20 cellular contexts compared by ENCODE assay signal in the genomic region with DNA sequence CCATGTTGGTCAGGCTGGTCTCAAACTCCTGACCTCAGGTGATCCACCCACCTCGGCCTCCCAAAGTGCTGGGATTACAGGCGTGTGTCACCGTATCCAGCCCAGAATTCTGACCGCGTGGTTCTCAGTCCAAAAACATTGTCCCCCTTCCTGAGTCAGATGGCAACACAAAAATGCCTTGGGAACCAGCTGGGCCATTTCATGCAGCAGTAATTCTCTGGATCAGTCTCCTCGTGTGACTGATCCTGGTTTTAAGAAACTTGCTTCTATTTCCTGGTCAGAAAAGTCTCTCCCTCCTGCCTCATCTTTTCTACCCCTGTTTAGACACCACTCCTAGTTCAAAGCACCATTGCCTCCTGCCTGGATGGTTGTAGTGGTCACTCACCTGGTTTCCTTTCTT.
A peak's percentile ranks its signal among the peaks of the same experiment; 100 is the strongest.
DNase-seq lines count a peak whose midpoint lies in the region; ATAC-seq and TF ChIP-seq lines count a peak whose summit lies in the region.
"Had no signal": no experiment of that assay in that cellular context is flagged by ENCODE, and none has a peak within 500 bp of the region (broad histone marks: within the 10 kb centered on the region; RNA-seq: fewer than 3 reads in every experiment).

No MANE protein-coding gene starts in this region.

- DNase-seq in G401 (ENCODE audit: low spot score) (peak; percentile 28), cerebellar cortex (ENCODE audit: low spot score) (peak; percentile 16), HPDE6-E6E7 (ENCODE audit: extremely low spot score) (no peak), NCI-H187 treated with DMSO at 0.1 percent for 48 hours (lab: John Stamatoyannopoulos, UW) (no peak)
- DNase-seq: 8988T; ACHN; BE2C; C1 segment of cervical spinal cord; CD4-positive, alpha-beta T cell; CD8-positive, alpha-beta T cell; COR-L47; DMS153; DMS53; DMS79; DND-41; EL; GF-D8 had no signal

- in situ Hi-C loops in G401 (cut with HindIII; ENCODE audit: low sequenced_read_pairs) = no loop called here

- ATAC-seq in GM19324 (IDR thresholded peaks at IDR 0.05; ENCODE audit: low FRiP score, unreplicated experiment) = no peak
- ATAC-seq: CD8-positive, alpha-beta T cell had no signal

- H3K27ac ChIP-seq in C4-2B = peak overlapping the region; percentile 54; the same call in 1 of the 2 replicates
- H3K27ac ChIP-seq: BLaER1 had no signal

- no peak for TF ChIP-seq CTCF in C4-2B (conservative IDR thresholded peaks at IDR 0.05)

Comparison
In these comparisons a context has a peak if more than half of its experiments do, and no peak if none do; other contexts are left out.
1. DNase-seq: peak in G401 (single experiment) and cerebellar cortex (single experiment); none in HPDE6-E6E7 (single experiment) and NCI-H187 treated with DMSO at 0.1 percent for 48 hours (single experiment).